Comparison of ENCODE assay signal across 8 cellular contexts in the genomic region with DNA sequence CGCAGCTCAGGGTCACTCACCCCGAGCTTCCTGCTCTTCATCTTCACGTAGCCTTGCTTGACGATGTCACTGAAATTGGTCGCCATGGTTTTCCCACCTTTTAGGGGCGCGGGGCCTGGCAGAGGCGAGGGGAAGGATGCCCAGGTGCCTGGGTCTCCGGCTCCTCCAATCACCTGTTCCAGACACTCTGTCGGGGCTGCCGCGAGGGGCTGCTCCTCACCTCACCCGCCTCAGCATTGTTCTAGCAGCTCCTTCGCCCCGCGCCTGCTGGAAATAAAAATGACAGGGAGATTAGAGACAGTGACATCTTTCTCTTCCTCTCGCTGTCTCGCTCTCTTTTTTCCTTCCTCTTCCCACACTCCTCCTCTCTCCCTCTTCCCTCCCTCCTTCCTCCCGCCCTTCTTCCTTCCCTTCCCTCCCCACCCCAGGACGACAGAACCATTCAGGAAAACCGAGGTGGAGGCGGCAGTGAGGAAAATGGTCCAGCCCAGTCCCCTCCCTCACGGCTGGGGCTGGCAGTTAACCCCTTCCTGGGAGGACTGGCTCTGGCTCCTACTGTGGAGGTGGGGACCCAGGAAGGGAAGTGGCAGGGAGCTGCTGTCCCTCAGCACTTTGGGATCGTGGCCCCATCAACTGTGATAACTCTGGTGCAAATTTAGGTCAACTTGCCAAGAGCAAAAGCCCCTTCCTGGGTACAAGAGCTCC. TPM values are rescaled to one million over a fixed set of nuclear protein-coding genes. Genes with fewer than 3 reads are reported as not detected.
DNase-seq lines count a peak whose midpoint lies in the region; ATAC-seq and TF ChIP-seq lines count a peak whose summit lies in the region.

No MANE protein-coding gene starts in this region.

- no peak overlapping the region for H4K8ac ChIP-seq in mesendoderm (ENCODE audit: low read depth, low read length)

- H3K4me3 ChIP-seq in BE2C (ENCODE audit: low read depth, low read length) (peak overlapping the region; percentile 99), endocrine pancreas (ENCODE audit: control insufficient read depth, insufficient read depth, low read length) (peak overlapping the region; percentile 20), mesendoderm (ENCODE audit: low read length) (peak overlapping the region; percentile 59)

- H3K4ac ChIP-seq in mesendoderm (ENCODE audit: low read depth, low read length), result peak overlapping the region; percentile 19

- no peak overlapping the region for H2BK15ac ChIP-seq in mesendoderm (replicated peaks; ENCODE audit: low read depth)

- H3K9ac ChIP-seq in endocrine pancreas (ENCODE audit: control insufficient read depth, insufficient read depth, low read length) (peak overlapping the region; percentile 69), mesendoderm (ENCODE audit: low read length) (peak overlapping the region; percentile 60)

- H2AK5ac ChIP-seq in mesendoderm (ENCODE audit: low read length), result no peak overlapping the region

- H3K4me1 ChIP-seq in BE2C (peaks cover 21% of the 10 kb centered on the region), endocrine pancreas (ENCODE audit: control insufficient read depth, insufficient read depth, low read length) (no peaks in the 10 kb centered on the region), mesendoderm (ENCODE audit: control insufficient read depth, low read depth, low read length) (peaks cover 8% of the 10 kb centered on the region)

- H3K9me3 ChIP-seq in BE2C (no peaks in the 10 kb centered on the region), endocrine pancreas (ENCODE audit: control insufficient read depth, low read length) (no peaks in the 10 kb centered on the region)

- H3K79me2 ChIP-seq in mesendoderm (ENCODE audit: control insufficient read depth, insufficient read depth, low read length), result no peaks in the 10 kb centered on the region

- H3K4me2 ChIP-seq in mesendoderm (ENCODE audit: low read length), result peak overlapping the region; percentile 97

- H3K27ac ChIP-seq in mesendoderm (ENCODE audit: low read depth, low read length), result no peak overlapping the region

- no peak overlapping the region for H2BK120ac ChIP-seq in mesendoderm (ENCODE audit: low read depth, low read length)

- no peak for ATAC-seq in HG02642 (IDR thresholded peaks at IDR 0.05; ENCODE audit: poor library complexity, unreplicated experiment)
- no peak for ATAC-seq in stimulated activated naive CD8-positive, alpha-beta T cell treated with anti-CD3 and anti-CD28 coated beads, Interleukin-15, Interleukin-2, amounts not matched to agents 100 U/mL and 50 U/mL, for 24 hours
- ATAC-seq in HG02588 (IDR thresholded peaks at IDR 0.05; ENCODE audit: unreplicated experiment), result no peak

- peak overlapping the region; percentile 52 for H3K18ac ChIP-seq in mesendoderm (ENCODE audit: low read length)

- H3K56ac ChIP-seq in mesendoderm (ENCODE audit: low read length), result peak overlapping the region; percentile 84

- H3K23ac ChIP-seq in mesendoderm (ENCODE audit: low read length), result no peak overlapping the region

- WGBS in mesendoderm (ENCODE audit: extremely low coverage, insufficient coverage, low lambda C conversion rate), result no CpG with 5 or more reads among the region's 24 CpGs

- no peak overlapping the region for H2BK5ac ChIP-seq in mesendoderm (ENCODE audit: low read length)

- no peaks in the 10 kb centered on the region for H3K79me1 ChIP-seq in mesendoderm (ENCODE audit: low read length)

- TF ChIP-seq CTCF in BE2C (IDR thresholded peaks at IDR 0.05; ENCODE audit: low read depth, low read length), result no peak

- no peak overlapping the region for H4K5ac ChIP-seq in mesendoderm (ENCODE audit: low read length)

- H3K27me3 ChIP-seq in BE2C, result no peaks in the 10 kb centered on the region
- no peaks in the 10 kb centered on the region for H3K27me3 ChIP-seq in endocrine pancreas (ENCODE audit: control insufficient read depth, insufficient read depth, low read length)
- H3K27me3 ChIP-seq in mesendoderm (ENCODE audit: insufficient read depth, low read length, poor library complexity), result no peaks in the 10 kb centered on the region

- H3K36me3 ChIP-seq in BE2C (peaks cover 95% of the 10 kb centered on the region), endocrine pancreas (ENCODE audit: control insufficient read depth, insufficient read depth, low read length) (no peaks in the 10 kb centered on the region), mesendoderm (ENCODE audit: control insufficient read depth, insufficient read depth, low read length) (no peaks in the 10 kb centered on the region)

- DNase-seq in BE2C, result peak; percentile 88
- peak; percentile 24 for DNase-seq in NCI-H146 treated with DMSO at 0.1 percent for 48 hours (lab: John Stamatoyannopoulos, UW; ENCODE audit: unreplicated experiment)
- DNase-seq in mesendoderm, result peak; percentile 92
- no peak for DNase-seq in amniotic stem cell (lab: John Stamatoyannopoulos, UW)
- no peak for DNase-seq in stimulated activated naive CD8-positive, alpha-beta T cell treated with anti-CD3 and anti-CD28 coated beads, Interleukin-15, Interleukin-2, amounts not matched to agents 100 U/mL and 50 U/mL, for 24 hours

RNA-seq across cellular contexts. Expression of a gene that starts 6.7 kb away (rescaled TPM):
- polyA plus RNA-seq in BE2C (2012; ENCODE audit: insufficient read depth, insufficient read length, low read depth), result 342 TPM
- 7.1 TPM for polyA plus RNA-seq in mesendoderm (2013, experiment 1 of 2)
- 6.5 TPM for polyA plus RNA-seq in mesendoderm (2013, experiment 2 of 2)

RNA-seq across cellular contexts. Expression of a gene that starts 17.1 kb away (rescaled TPM):
- polyA plus RNA-seq in BE2C (2012; ENCODE audit: insufficient read depth, insufficient read length, low read depth), result 481 TPM
- polyA plus RNA-seq in mesendoderm (2013, experiment 1 of 2), result 60.5 TPM
- 59.0 TPM for polyA plus RNA-seq in mesendoderm (2013, experiment 2 of 2)

RNA-seq across cellular contexts. Expression of a gene that starts 32.3 kb away (rescaled TPM):
- 183 TPM for polyA plus RNA-seq in BE2C (2012; ENCODE audit: insufficient read depth, insufficient read length, low read depth)
- polyA plus RNA-seq in mesendoderm (2013, experiment 1 of 2), result 19.8 TPM
- polyA plus RNA-seq in mesendoderm (2013, experiment 2 of 2), result 19.2 TPM

RNA-seq across cellular contexts. Expression of a gene that starts 32.4 kb away (rescaled TPM):
- 168 TPM for polyA plus RNA-seq in BE2C (2012; ENCODE audit: insufficient read depth, insufficient read length, low read depth)
- 46.3 TPM for polyA plus RNA-seq in mesendoderm (2013, experiment 1 of 2)
- 50.2 TPM for polyA plus RNA-seq in mesendoderm (2013, experiment 2 of 2)

RNA-seq across cellular contexts. Expression of a gene that starts 56.8 kb away (rescaled TPM):
- 12.8 TPM for polyA plus RNA-seq in BE2C (2012; ENCODE audit: insufficient read depth, insufficient read length, low read depth)
- 2.0 TPM for polyA plus RNA-seq in mesendoderm (2013, experiment 1 of 2)
- 1.8 TPM for polyA plus RNA-seq in mesendoderm (2013, experiment 2 of 2)

Comparison
In these comparisons a context has a peak if more than half of its experiments do, and no peak if none do; other contexts are left out.
1. DNase-seq: peak in BE2C (single experiment), NCI-H146 treated with DMSO at 0.1 percent for 48 hours (single experiment) and mesendoderm (single experiment); none in amniotic stem cell (single experiment) and stimulated activated naive CD8-positive, alpha-beta T cell treated with anti-CD3 and anti-CD28 coated beads, Interleukin-15, Interleukin-2, amounts not matched to agents 100 U/mL and 50 U/mL, for 24 hours (single experiment).
2. H3K4me3 ChIP-seq: peak in every context shown above with its lines; median percentile 99 in BE2C; 59 in mesendoderm; 20 in endocrine pancreas.